Comparison of ENCODE assay signal across 8 cellular contexts in genomic region chr10:62456611-62457101, GRCh38.
DNase-seq lines count a peak whose midpoint lies in the region; ATAC-seq and TF ChIP-seq lines count a peak whose summit lies in the region.

No MANE protein-coding gene starts in this region.

- no peaks in the 10 kb centered on the region for H3K9me3 Mint-ChIP-seq in activated T-helper 17 cell treated with anti-CD3 and anti-CD28 coated beads, Interleukin-2, amount 50 U/mL, for 72 hours
- H3K9me3 Mint-ChIP-seq in activated T-cell treated with anti-CD3 and anti-CD28 coated beads, Interleukin-2, amount 50 U/mL, for 24 hours = no peaks in the 10 kb centered on the region

- H3K4me1 Mint-ChIP-seq in activated T-helper 17 cell treated with anti-CD3 and anti-CD28 coated beads, Interleukin-2, amount 50 U/mL, for 72 hours = no peaks in the 10 kb centered on the region
- peaks cover 14% of the 10 kb centered on the region for H3K4me1 Mint-ChIP-seq in activated T-cell treated with anti-CD3 and anti-CD28 coated beads, Interleukin-2, amount 50 U/mL, for 24 hours (ENCODE audit: low read depth)

- peaks cover 3% of the 10 kb centered on the region for H3K27me3 Mint-ChIP-seq in activated T-helper 17 cell treated with anti-CD3 and anti-CD28 coated beads, Interleukin-2, amount 50 U/mL, for 72 hours
- H3K27me3 Mint-ChIP-seq in activated T-cell treated with anti-CD3 and anti-CD28 coated beads, Interleukin-2, amount 50 U/mL, for 24 hours = peaks cover 3% of the 10 kb centered on the region

- peak; percentile 94 for ATAC-seq in GM21381 (IDR thresholded peaks at IDR 0.05; ENCODE audit: unreplicated experiment)
- peak; percentile 99 for ATAC-seq in HG03354 (IDR thresholded peaks at IDR 0.05; ENCODE audit: poor library complexity, severe bottlenecking, unreplicated experiment)
- ATAC-seq in activated T-helper 17 cell treated with anti-CD3 and anti-CD28 coated beads, Interleukin-2, amount 50 U/mL, for 72 hours (replicated peaks) = no peak

- no peak overlapping the region for H3K4me3 Mint-ChIP-seq in activated T-helper 17 cell treated with anti-CD3 and anti-CD28 coated beads, Interleukin-2, amount 50 U/mL, for 72 hours
- H3K4me3 Mint-ChIP-seq in activated T-cell treated with anti-CD3 and anti-CD28 coated beads, Interleukin-2, amount 50 U/mL, for 24 hours = no peak overlapping the region

- no peak overlapping the region for H3K4me3 ChIP-seq in GM12864 (ENCODE audit: low read depth, low read length)
- H3K4me3 ChIP-seq in fibroblast of mammary gland (ENCODE audit: control insufficient read depth, low read depth, low read length) = no peak overlapping the region

- H3K27ac Mint-ChIP-seq in activated T-helper 17 cell treated with anti-CD3 and anti-CD28 coated beads, Interleukin-2, amount 50 U/mL, for 72 hours = no peak overlapping the region
- H3K27ac Mint-ChIP-seq in activated T-cell treated with anti-CD3 and anti-CD28 coated beads, Interleukin-2, amount 50 U/mL, for 24 hours = no peak overlapping the region

- no peak for TF ChIP-seq CTCF in GM12864 (IDR thresholded peaks at IDR 0.05; ENCODE audit: low read depth, low read length, missing control alignments)
- TF ChIP-seq CTCF in fibroblast of mammary gland (conservative IDR thresholded peaks at IDR 0.05; ENCODE audit: control insufficient read depth, insufficient read depth, low read depth, low read length) = no peak

- DNase-seq in GM12864 (ENCODE audit: low read depth) = peak; percentile 87
- DNase-seq in fibroblast of mammary gland (ENCODE audit: low read depth) = peak; percentile 52
- no peak for DNase-seq in activated CD4-positive, CD25-positive, alpha-beta regulatory T cell (lab: John Stamatoyannopoulos, UW)
- no peak for DNase-seq in NK-92 treated with Interleukin-12 subunit alpha and Interleukin-12 subunit beta, amount 100 ng/mL, for 24 hours (lab: John Stamatoyannopoulos, UW)
- no peak for DNase-seq in activated T-cell treated with anti-CD3 and anti-CD28 coated beads, Interleukin-2, amount 50 U/mL, for 24 hours

- H3K36me3 Mint-ChIP-seq in activated T-helper 17 cell treated with anti-CD3 and anti-CD28 coated beads, Interleukin-2, amount 50 U/mL, for 72 hours (ENCODE audit: low read depth) = no peaks in the 10 kb centered on the region
- H3K36me3 Mint-ChIP-seq in activated T-cell treated with anti-CD3 and anti-CD28 coated beads, Interleukin-2, amount 50 U/mL, for 24 hours (ENCODE audit: low read depth) = no peaks in the 10 kb centered on the region

Comparison
In these comparisons a context has a peak if more than half of its experiments do, and no peak if none do; other contexts are left out.
1. DNase-seq: peak in GM12864 (single experiment) and fibroblast of mammary gland (single experiment); none in activated CD4-positive, CD25-positive, alpha-beta regulatory T cell (0 of 4), NK-92 treated with Interleukin-12 subunit alpha and Interleukin-12 subunit beta, amount 100 ng/mL, for 24 hours (single experiment) and activated T-cell treated with anti-CD3 and anti-CD28 coated beads, Interleukin-2, amount 50 U/mL, for 24 hours (single experiment).